Comparison of ENCODE assay signal across 17 cellular contexts in genomic region chr7:899806-900205, GRCh38.
"Had no signal": no experiment of that assay in that cellular context is flagged by ENCODE, and none has a peak within 500 bp of the region (broad histone marks: within the 10 kb centered on the region; RNA-seq: fewer than 3 reads in every experiment).

No MANE protein-coding gene starts in this region.

- H3K4me3 Mint-ChIP-seq: effector memory CD8-positive, alpha-beta T cell; nephron progenitor cell; stimulated activated memory B cell treated with anti-CD40 and anti-IgM and Interleukin-4, amounts not matched to agents 10 μg/mL and 1 μg/mL and 100 μg/mL, for 72 hours; stimulated activated naive CD8-positive, alpha-beta T cell treated with anti-CD3 and anti-CD28 coated beads, Interleukin-15, Interleukin-2, amounts not matched to agents 100 ng/mL and 50 ng/mL, for 24 hours; type B pancreatic cell had no signal

- H3K27me3 Mint-ChIP-seq: effector memory CD8-positive, alpha-beta T cell; naive thymus-derived CD8-positive, alpha-beta T cell; stimulated activated memory B cell treated with anti-CD40 and anti-IgM and Interleukin-4, amounts not matched to agents 10 μg/mL and 1 μg/mL and 100 μg/mL, for 72 hours; stimulated activated naive CD8-positive, alpha-beta T cell treated with anti-CD3 and anti-CD28 coated beads, Interleukin-15, Interleukin-2, amounts not matched to agents 100 ng/mL and 50 ng/mL, for 24 hours had no signal

- H3K4me1 ChIP-seq: psoas muscle had no signal

- H3K9me3 Mint-ChIP-seq: effector memory CD8-positive, alpha-beta T cell; naive thymus-derived CD8-positive, alpha-beta T cell; nephron progenitor cell; stimulated activated memory B cell treated with anti-CD40 and anti-IgM and Interleukin-4, amounts not matched to agents 10 μg/mL and 1 μg/mL and 100 μg/mL, for 72 hours; stimulated activated naive CD8-positive, alpha-beta T cell treated with anti-CD3 and anti-CD28 coated beads, Interleukin-15, Interleukin-2, amounts not matched to agents 100 ng/mL and 50 ng/mL, for 24 hours; type B pancreatic cell had no signal

- H3K9me3 ChIP-seq: esophagus squamous epithelium, ovary, psoas muscle, spleen, suprapubic skin, thyroid gland had no signal

- H3K4me1 Mint-ChIP-seq: naive thymus-derived CD8-positive, alpha-beta T cell; stimulated activated memory B cell treated with anti-CD40 and anti-IgM and Interleukin-4, amounts not matched to agents 10 μg/mL and 1 μg/mL and 100 μg/mL, for 72 hours had no signal

- DNase-seq: cortex of kidney; effector memory CD8-positive, alpha-beta T cell; esophagus squamous epithelium; naive thymus-derived CD8-positive, alpha-beta T cell; nephron progenitor cell; occipital lobe; stimulated activated CD4-positive, alpha-beta T cell treated with anti-CD3 and anti-CD28 coated beads, Interleukin-4, amount 100 ng/mL, for 4 hours; thyroid gland had no signal

- H3K27me3 ChIP-seq: ovary, thyroid gland had no signal

- H3K36me3 ChIP-seq: ovary had no signal

- ATAC-seq: effector memory CD8-positive, alpha-beta T cell; right cardiac atrium; stimulated activated memory B cell treated with anti-CD40 and anti-IgM and Interleukin-4, amounts not matched to agents 10 μg/mL and 1 μg/mL and 100 μg/mL, for 72 hours had no signal

- H3K27ac Mint-ChIP-seq: nephron progenitor cell; stimulated activated memory B cell treated with anti-CD40 and anti-IgM and Interleukin-4, amounts not matched to agents 10 μg/mL and 1 μg/mL and 100 μg/mL, for 72 hours; stimulated activated naive CD8-positive, alpha-beta T cell treated with anti-CD3 and anti-CD28 coated beads, Interleukin-15, Interleukin-2, amounts not matched to agents 100 ng/mL and 50 ng/mL, for 24 hours; type B pancreatic cell had no signal

- H3K4me3 ChIP-seq: esophagus squamous epithelium, ovary, psoas muscle, skin epidermis, spleen, suprapubic skin, thyroid gland had no signal

- H3K27ac ChIP-seq: esophagus squamous epithelium, ovary, psoas muscle, skin epidermis, spleen, suprapubic skin, thyroid gland had no signal
